ENCODE assay signal across 1 cellular context in the genomic region with DNA sequence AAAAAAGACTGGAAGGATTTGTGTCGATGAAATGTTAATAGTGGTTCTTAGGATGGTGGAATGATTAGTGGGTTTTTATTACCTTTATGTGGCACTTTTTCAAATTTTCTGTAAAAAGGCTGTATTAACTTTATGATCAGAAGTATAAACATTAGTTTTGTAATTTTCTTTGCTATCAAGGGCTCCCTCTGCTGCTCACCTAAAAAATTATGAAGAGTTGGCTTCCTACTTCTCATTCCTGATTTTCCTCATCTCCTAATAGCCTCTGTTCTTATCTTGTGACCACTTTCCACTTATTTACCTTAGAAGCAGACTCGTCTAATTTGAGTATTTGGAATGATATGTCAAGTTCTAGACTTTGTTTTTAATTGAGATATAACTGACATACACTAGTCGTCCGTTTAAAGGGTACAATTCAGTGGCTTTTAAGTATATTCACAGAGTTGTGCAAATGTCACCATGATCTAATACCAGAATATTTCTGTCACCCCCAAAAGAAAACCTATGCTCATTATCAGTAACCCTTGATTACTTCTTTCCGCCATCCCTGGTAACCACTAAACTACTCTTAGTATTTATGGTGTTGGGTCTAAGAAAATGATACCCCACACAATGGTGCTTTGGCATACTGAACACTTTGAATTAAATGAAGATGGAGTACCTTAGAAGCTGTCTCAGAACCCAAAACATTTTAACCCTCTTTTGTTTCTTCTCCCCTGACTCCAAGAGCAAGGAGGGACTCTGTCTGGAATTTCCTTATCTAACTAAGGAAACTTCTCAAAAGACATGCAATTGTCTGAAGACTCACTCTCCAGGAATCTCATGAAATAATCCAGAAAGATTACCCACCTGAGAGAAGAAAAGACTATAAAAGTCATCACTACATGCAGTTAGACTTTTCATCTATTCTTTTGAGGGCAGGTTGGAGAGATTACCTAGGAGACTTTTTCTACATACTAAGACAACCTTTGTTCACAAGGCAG.
TF ChIP-seq lines count a peak whose summit lies in the region.

No MANE protein-coding gene starts in this region.

TF ChIP-seq in WTC11, 78 proteins besides CTCF, POLR2A, EP300 and RAD21:
- TF ChIP-seq ARID4B (CRISPR knock-in tag; IDR thresholded peaks at IDR 0.05; ENCODE audit: borderline replicate concordance), result no peak
- no peak for TF ChIP-seq JUN (CRISPR knock-in tag; IDR thresholded peaks at IDR 0.05)
- TF ChIP-seq MYBL2 (CRISPR knock-in tag; IDR thresholded peaks at IDR 0.05), result no peak
- no peak for TF ChIP-seq NFATC4 (CRISPR knock-in tag; IDR thresholded peaks at IDR 0.05)
- TF ChIP-seq, protein P1, sequence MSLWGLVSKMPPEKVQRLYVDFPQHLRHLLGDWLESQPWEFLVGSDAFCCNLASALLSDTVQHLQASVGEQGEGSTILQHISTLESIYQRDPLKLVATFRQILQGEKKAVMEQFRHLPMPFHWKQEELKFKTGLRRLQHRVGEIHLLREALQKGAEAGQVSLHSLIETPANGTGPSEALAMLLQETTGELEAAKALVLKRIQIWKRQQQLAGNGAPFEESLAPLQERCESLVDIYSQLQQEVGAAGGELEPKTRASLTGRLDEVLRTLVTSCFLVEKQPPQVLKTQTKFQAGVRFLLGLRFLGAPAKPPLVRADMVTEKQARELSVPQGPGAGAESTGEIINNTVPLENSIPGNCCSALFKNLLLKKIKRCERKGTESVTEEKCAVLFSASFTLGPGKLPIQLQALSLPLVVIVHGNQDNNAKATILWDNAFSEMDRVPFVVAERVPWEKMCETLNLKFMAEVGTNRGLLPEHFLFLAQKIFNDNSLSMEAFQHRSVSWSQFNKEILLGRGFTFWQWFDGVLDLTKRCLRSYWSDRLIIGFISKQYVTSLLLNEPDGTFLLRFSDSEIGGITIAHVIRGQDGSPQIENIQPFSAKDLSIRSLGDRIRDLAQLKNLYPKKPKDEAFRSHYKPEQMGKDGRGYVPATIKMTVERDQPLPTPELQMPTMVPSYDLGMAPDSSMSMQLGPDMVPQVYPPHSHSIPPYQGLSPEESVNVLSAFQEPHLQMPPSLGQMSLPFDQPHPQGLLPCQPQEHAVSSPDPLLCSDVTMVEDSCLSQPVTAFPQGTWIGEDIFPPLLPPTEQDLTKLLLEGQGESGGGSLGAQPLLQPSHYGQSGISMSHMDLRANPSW (CRISPR knock-in tag; conservative IDR thresholded peaks at IDR 0.05; ENCODE audit: low read depth), result no peak
- TF ChIP-seq, protein P2, sequence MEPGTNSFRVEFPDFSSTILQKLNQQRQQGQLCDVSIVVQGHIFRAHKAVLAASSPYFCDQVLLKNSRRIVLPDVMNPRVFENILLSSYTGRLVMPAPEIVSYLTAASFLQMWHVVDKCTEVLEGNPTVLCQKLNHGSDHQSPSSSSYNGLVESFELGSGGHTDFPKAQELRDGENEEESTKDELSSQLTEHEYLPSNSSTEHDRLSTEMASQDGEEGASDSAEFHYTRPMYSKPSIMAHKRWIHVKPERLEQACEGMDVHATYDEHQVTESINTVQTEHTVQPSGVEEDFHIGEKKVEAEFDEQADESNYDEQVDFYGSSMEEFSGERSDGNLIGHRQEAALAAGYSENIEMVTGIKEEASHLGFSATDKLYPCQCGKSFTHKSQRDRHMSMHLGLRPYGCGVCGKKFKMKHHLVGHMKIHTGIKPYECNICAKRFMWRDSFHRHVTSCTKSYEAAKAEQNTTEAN (CRISPR knock-in tag; IDR thresholded peaks at IDR 0.05), result no peak
- no peak for TF ChIP-seq FOXK1 (CRISPR knock-in tag; IDR thresholded peaks at IDR 0.05)
- no peak for TF ChIP-seq KAT7 (CRISPR knock-in tag; IDR thresholded peaks at IDR 0.05; ENCODE audit: borderline replicate concordance)
- TF ChIP-seq GTF2I (CRISPR knock-in tag; conservative IDR thresholded peaks at IDR 0.05), result no peak
- TF ChIP-seq, protein P3, sequence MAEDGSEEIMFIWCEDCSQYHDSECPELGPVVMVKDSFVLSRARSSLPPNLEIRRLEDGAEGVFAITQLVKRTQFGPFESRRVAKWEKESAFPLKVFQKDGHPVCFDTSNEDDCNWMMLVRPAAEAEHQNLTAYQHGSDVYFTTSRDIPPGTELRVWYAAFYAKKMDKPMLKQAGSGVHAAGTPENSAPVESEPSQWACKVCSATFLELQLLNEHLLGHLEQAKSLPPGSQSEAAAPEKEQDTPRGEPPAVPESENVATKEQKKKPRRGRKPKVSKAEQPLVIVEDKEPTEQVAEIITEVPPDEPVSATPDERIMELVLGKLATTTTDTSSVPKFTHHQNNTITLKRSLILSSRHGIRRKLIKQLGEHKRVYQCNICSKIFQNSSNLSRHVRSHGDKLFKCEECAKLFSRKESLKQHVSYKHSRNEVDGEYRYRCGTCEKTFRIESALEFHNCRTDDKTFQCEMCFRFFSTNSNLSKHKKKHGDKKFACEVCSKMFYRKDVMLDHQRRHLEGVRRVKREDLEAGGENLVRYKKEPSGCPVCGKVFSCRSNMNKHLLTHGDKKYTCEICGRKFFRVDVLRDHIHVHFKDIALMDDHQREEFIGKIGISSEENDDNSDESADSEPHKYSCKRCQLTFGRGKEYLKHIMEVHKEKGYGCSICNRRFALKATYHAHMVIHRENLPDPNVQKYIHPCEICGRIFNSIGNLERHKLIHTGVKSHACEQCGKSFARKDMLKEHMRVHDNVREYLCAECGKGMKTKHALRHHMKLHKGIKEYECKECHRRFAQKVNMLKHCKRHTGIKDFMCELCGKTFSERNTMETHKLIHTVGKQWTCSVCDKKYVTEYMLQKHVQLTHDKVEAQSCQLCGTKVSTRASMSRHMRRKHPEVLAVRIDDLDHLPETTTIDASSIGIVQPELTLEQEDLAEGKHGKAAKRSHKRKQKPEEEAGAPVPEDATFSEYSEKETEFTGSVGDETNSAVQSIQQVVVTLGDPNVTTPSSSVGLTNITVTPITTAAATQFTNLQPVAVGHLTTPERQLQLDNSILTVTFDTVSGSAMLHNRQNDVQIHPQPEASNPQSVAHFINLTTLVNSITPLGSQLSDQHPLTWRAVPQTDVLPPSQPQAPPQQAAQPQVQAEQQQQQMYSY (CRISPR knock-in tag; IDR thresholded peaks at IDR 0.05), result no peak
- no peak for TF ChIP-seq RORB (CRISPR knock-in tag; IDR thresholded peaks at IDR 0.05)
- no peak for TF ChIP-seq E2F5 (CRISPR knock-in tag; IDR thresholded peaks at IDR 0.05)
- TF ChIP-seq JAZF1 (CRISPR knock-in tag; IDR thresholded peaks at IDR 0.05), result no peak
- TF ChIP-seq, protein P4, sequence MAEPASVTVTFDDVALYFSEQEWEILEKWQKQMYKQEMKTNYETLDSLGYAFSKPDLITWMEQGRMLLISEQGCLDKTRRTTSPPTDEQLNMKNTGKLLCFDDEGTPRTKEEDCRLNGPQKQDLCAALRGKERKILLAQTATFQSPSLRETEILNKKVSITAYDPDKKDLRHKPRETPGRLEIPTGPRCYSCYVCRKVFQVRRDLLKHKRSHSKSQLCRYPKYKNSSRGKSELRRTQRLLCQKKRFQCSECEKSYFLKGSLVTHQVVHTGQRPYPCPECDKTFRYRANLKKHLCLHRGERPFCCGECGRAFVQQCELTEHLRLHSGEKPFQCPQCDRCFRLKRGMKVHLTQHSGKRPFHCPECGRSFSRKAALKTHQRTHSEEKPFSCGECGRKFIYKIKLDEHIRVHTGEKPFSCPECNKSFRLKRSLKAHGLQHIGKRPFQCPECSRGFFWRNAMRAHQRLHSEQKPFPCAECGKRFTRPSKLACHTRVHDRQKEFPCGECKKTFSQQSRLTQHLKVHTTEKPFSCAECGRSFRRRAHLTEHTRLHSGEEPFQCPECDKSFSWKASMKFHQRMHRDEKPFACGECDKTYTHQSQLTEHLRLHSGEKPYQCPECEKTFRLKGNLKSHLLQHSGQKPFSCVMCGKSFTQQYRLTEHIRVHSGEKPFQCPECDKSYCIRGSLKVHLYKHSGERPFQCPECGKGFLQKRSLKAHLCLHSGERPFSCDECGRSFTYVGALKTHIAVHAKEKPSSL (CRISPR knock-in tag; conservative IDR thresholded peaks at IDR 0.05), result no peak
